Comparison of ENCODE assay signal across 1 cellular context in genomic region chr4:15653430-15653829, GRCh38.
TF ChIP-seq lines count a peak whose summit lies in the region.

No MANE protein-coding gene starts in this region.

TF ChIP-seq in HepG2, 621 proteins besides CTCF, POLR2A, EP300 and RAD21:
- TF ChIP-seq ZNF761 (CRISPR knock-in tag; conservative IDR thresholded peaks at IDR 0.05) (no peak), HNRNPLL (IDR thresholded peaks at IDR 0.05; ENCODE audit: low read depth, low read length, poor library complexity, severe bottlenecking) (no peak), THAP8 (CRISPR knock-in tag; IDR thresholded peaks at IDR 0.05; ENCODE audit: borderline replicate concordance) (no peak), ZNF607 (CRISPR knock-in tag; IDR thresholded peaks at IDR 0.05; ENCODE audit: borderline replicate concordance) (no peak), DR1 (CRISPR knock-in tag; IDR thresholded peaks at IDR 0.05) (no peak)
